ENCODE assay signal across 8 cellular contexts in the genomic region with DNA sequence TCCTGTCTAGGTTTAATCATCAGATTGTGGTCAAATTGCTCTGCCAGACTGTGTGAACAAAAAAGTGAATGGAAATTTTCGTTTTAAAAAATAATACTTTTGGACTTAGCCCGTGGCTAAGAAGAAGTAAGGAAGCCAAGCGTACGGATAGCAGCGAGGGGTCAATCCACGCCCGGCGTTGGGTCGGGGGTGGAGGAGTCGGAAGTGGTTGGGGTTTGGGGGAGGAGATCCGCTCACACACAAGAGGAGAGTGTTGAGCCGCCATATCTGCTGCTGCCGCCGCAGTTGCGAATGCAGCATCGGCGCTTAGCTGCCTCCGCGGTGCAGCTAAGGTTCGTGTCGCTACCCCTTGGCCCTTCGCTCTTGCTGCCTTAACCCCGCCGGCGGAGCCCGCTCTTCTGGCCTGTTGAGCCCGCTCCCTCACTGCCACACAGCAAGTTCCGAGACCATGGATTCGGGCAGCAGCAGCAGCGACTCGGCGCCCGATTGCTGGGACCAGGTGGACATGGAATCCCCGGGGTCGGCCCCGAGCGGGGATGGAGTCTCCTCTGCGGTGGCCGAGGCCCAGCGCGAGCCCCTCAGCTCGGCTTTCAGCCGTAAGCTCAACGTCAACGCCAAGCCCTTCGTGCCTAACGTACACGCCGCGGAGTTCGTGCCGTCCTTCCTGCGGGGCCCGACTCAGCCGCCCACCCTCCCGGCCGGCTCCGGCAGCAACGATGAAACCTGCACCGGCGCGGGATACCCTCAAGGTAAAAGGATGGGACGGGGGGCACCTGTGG. TPM values are rescaled to one million over a fixed set of nuclear protein-coding genes. Genes with fewer than 3 reads are reported as not detected.
DNase-seq lines count a peak whose midpoint lies in the region; ATAC-seq and TF ChIP-seq lines count a peak whose summit lies in the region.

A gene (plus strand): TSS at position 264 of the 779 bp plus-strand sequence. CDS start 185 bp downstream, at position 449.

- peak within 1 kb of the TSS; percentile 86 for H2AFZ ChIP-seq in DND-41 (ENCODE audit: low read depth, low read length)
- peak within 1 kb of the TSS; percentile 74 for H2AFZ ChIP-seq in Karpas-422 (ENCODE audit: low read length)
- H2AFZ ChIP-seq in mammary epithelial cell (ENCODE audit: low read depth, low read length) = peak within 1 kb of the TSS; percentile 86

- BruUV-seq in mammary epithelial cell (replicated peaks; lab: Mats Ljungman, UMichigan) = no TSS peak

- intact Hi-C loops in mammary epithelial cell (cut with micrococcal nuclease) = no loop called here

- 25% methylated on average over 16 of the region's 63 CpGs for WGBS in mammary epithelial cell (ENCODE audit: low coverage, missing lambda C conversion rate)

- DNase-seq in DND-41 = peak; percentile 81
- peak; percentile 87 for DNase-seq in Karpas-422
- peak; percentile 4 for DNase-seq in T-helper 9 cell
- peak; percentile 56 for DNase-seq in mammary epithelial cell
- DNase-seq in inferior parietal cortex (ENCODE audit: extremely low spot score) = peak; percentile 50
- DNase-seq in smooth muscle cell of the brain vasculature (ENCODE audit: low read depth, low spot score) = peak; percentile 13
- DNase-seq in HuH-7 (ENCODE audit: low spot score) = no peak

- CTCF ChIA-PET in mammary epithelial cell (lab: Charles Lee; ENCODE audit: low non-redundant PET) = interaction anchor here (0.6 kb wide), 1 partner anchor 102 kb away, joined by 4 read pairs; no protein-coding TSS in a partner anchor

- H3K27me3 ChIP-seq in DND-41 (ENCODE audit: insufficient read depth, low read length, poor library complexity) = no peaks in the 10 kb centered on the region
- no peaks in the 10 kb centered on the region for H3K27me3 ChIP-seq in Karpas-422 (ENCODE audit: low read length)
- no peaks in the 10 kb centered on the region for H3K27me3 ChIP-seq in mammary epithelial cell (ENCODE audit: insufficient read depth, low read length)

- H3K9ac ChIP-seq in DND-41 (ENCODE audit: low read depth, low read length) = peak within 1 kb of the TSS; percentile 79
- peak within 1 kb of the TSS; percentile 86 for H3K9ac ChIP-seq in Karpas-422 (ENCODE audit: low read length)
- H3K9ac ChIP-seq in mammary epithelial cell (ENCODE audit: insufficient read depth, low read length) = peak within 1 kb of the TSS; percentile 20

- in situ Hi-C loops in mammary epithelial cell (cut with MboI; ENCODE audit: low sequenced_read_pairs in 2 of 2) = no loop called here

- TF ChIP-seq CTCF in DND-41 (IDR thresholded peaks at IDR 0.05; ENCODE audit: borderline replicate concordance, extremely low read depth, low read length, poor library complexity, severe bottlenecking) (no peak), mammary epithelial cell (conservative IDR thresholded peaks at IDR 0.05 in 1 of 2, IDR thresholded peaks at IDR 0.05 in 1 of 2; ENCODE audit: extremely low read depth in 1 of 2, insufficient read depth in 1 of 2, low read depth in 1 of 2, low read length in 2 of 2) (no peak)

- H4K20me1 ChIP-seq in DND-41 (ENCODE audit: insufficient read depth, low read length) (peaks cover 6% of the 10 kb centered on the region; the same call in 1 of the 2 replicates), Karpas-422 (ENCODE audit: insufficient read depth, low read depth, low read length) (0 out of 2 replicates have a peak, but pooled peaks cover 4% of the 10 kb centered on the region), mammary epithelial cell (ENCODE audit: insufficient read depth, low read length) (no peaks in the 10 kb centered on the region)

- peaks cover 26% of the 10 kb centered on the region for H3K4me1 ChIP-seq in DND-41 (ENCODE audit: insufficient read depth, low read length)
- peaks cover 23% of the 10 kb centered on the region for H3K4me1 ChIP-seq in Karpas-422 (ENCODE audit: low read length)
- H3K4me1 ChIP-seq in mammary epithelial cell (ENCODE audit: insufficient read depth, low read length) = no peaks in the 10 kb centered on the region

- peak within 1 kb of the TSS; percentile 80 for H3K27ac ChIP-seq in DND-41 (ENCODE audit: low read length)
- H3K27ac ChIP-seq in Karpas-422 (ENCODE audit: low read length) = no peak within 1 kb of the TSS
- H3K27ac ChIP-seq in mammary epithelial cell (ENCODE audit: insufficient read depth, low read depth, low read length) = no peak within 1 kb of the TSS

- peak within 1 kb of the TSS; percentile 58 to 82; a peak in 3 of 4 replicates for H3K4me3 ChIP-seq in DND-41 (ENCODE audit: low read depth in 1 of 2, low read length in 2 of 2)
- peak within 1 kb of the TSS; percentile 90 for H3K4me3 ChIP-seq in Karpas-422 (ENCODE audit: low read length)
- H3K4me3 ChIP-seq in mammary epithelial cell (replicated peaks in 1 of 3; ENCODE audit: insufficient read depth in 1 of 3, low read depth in 2 of 3, low read length in 3 of 3) = peak within 1 kb of the TSS; percentile 42 to 64 (median 61)

- H3K36me3 ChIP-seq in DND-41 (ENCODE audit: insufficient read depth, low read length) = peaks cover 7% of the 10 kb centered on the region
- H3K36me3 ChIP-seq in Karpas-422 (ENCODE audit: insufficient read depth, low read length) = peaks cover 12% of the 10 kb centered on the region
- no peaks in the 10 kb centered on the region for H3K36me3 ChIP-seq in mammary epithelial cell (ENCODE audit: insufficient read depth, low read length)

- H3K79me2 ChIP-seq in DND-41 (ENCODE audit: insufficient read depth, low read length) (peaks cover 23% of the 10 kb centered on the region), Karpas-422 (ENCODE audit: low read length) (peaks cover 19% of the 10 kb centered on the region), mammary epithelial cell (ENCODE audit: insufficient read depth, low read length) (no peaks in the 10 kb centered on the region)

- dilution Hi-C loops in mammary epithelial cell (cut with HindIII; ENCODE audit: low sequenced_read_pairs) = no loop called here

- H3K4me2 ChIP-seq in DND-41 (ENCODE audit: insufficient read depth, low read length) = peak within 1 kb of the TSS; percentile 72
- H3K4me2 ChIP-seq in Karpas-422 (ENCODE audit: low read depth, low read length, poor library complexity, severe bottlenecking) = peak within 1 kb of the TSS; percentile 81
- H3K4me2 ChIP-seq in mammary epithelial cell (ENCODE audit: insufficient read depth, low read depth, low read length) = peak within 1 kb of the TSS; percentile 70

- ATAC-seq in DND-41 (ENCODE audit: insufficient read depth, low read depth) (peak; percentile 97), GM21528 (IDR thresholded peaks at IDR 0.05; ENCODE audit: low FRiP score, unreplicated experiment) (peak; percentile 94)

- no peaks in the 10 kb centered on the region for H3K9me2 ChIP-seq in Karpas-422 (replicated peaks; ENCODE audit: insufficient read depth, low read length)

- H3K9me3 ChIP-seq in DND-41 (ENCODE audit: insufficient read depth, low read length, severe bottlenecking) = peaks cover 3% of the 10 kb centered on the region
- H3K9me3 ChIP-seq in Karpas-422 (ENCODE audit: low read length) = no peaks in the 10 kb centered on the region
- H3K9me3 ChIP-seq in mammary epithelial cell (replicated peaks; ENCODE audit: insufficient read depth, low read length) = no peaks in the 10 kb centered on the region

RNA-seq across cellular contexts. Expression of the gene that starts here (rescaled TPM):
- total RNA-seq in Karpas-422 (2014; rRNA removed; shearing (Covaris generic); ENCODE audit: low replicate concordance) = 9.2 and 15.9 TPM in 2 replicates
- 1 to 10 TPM; 3.5 to 6.2 TPM for total RNA-seq in mammary epithelial cell
- 2.1 TPM for polyA plus RNA-seq in mammary epithelial cell
- polyA minus RNA-seq in mammary epithelial cell = 0.57 TPM

Comparison
In these comparisons a context has a peak if more than half of its experiments do, and no peak if none do; other contexts are left out.
1. H3K9ac ChIP-seq: peak in every context shown above with its lines; median percentile 86 in Karpas-422; 79 in DND-41; 20 in mammary epithelial cell.